24 cellular contexts compared by ENCODE assay signal in genomic region chr19:46834121-46834520, GRCh38.
"Had no signal": no experiment of that assay in that cellular context is flagged by ENCODE, and none has a peak within 500 bp of the region (broad histone marks: within the 10 kb centered on the region; RNA-seq: fewer than 3 reads in every experiment).

No MANE protein-coding gene starts in this region.

- H3K4me1 ChIP-seq: gastrocnemius medialis, psoas muscle, upper lobe of right lung, uterus had no signal

- H3K4me1 Mint-ChIP-seq: nephron; stimulated activated memory B cell treated with anti-CD40 and anti-IgM and Interleukin-4, amounts not matched to agents 10 μg/mL and 1 μg/mL and 100 μg/mL, for 72 hours had no signal

- H3K4me3 ChIP-seq: dorsolateral prefrontal cortex, gastrocnemius medialis, lung, mucosa of descending colon, ovary, psoas muscle, sigmoid colon, thoracic aorta, transverse colon, upper lobe of right lung, uterus had no signal

- H3K27me3 Mint-ChIP-seq: memory B cell; naive B cell; stimulated activated memory B cell treated with anti-CD40 and anti-IgM and Interleukin-4, amounts not matched to agents 10 μg/mL and 1 μg/mL and 100 μg/mL, for 72 hours had no signal

- H3K9me3 ChIP-seq: gastrocnemius medialis, mucosa of descending colon, ovary, psoas muscle, sigmoid colon, thoracic aorta, transverse colon, upper lobe of right lung, uterus had no signal

- H3K27me3 ChIP-seq: dorsolateral prefrontal cortex, gastrocnemius medialis, ovary, sigmoid colon, transverse colon, upper lobe of right lung, uterus had no signal

- H3K27ac ChIP-seq: dorsolateral prefrontal cortex, gastrocnemius medialis, ovary, psoas muscle, sigmoid colon, thoracic aorta, transverse colon, upper lobe of right lung, uterus had no signal

- H3K9me3 Mint-ChIP-seq: memory B cell, naive B cell had no signal

- DNase-seq: cortex of kidney; dorsolateral prefrontal cortex; effector CD4-positive, alpha-beta T cell; foreskin fibroblast; gastrocnemius medialis; head of caudate nucleus; mucosa of descending colon; naive B cell; nucleus accumbens; ovary; posterior cingulate gyrus; psoas muscle; sigmoid colon; stimulated activated CD4-positive, alpha-beta T cell treated with anti-CD3 and anti-CD28 coated beads, Interleukin-4, amount 100 ng/mL, for 4 hours; stimulated activated naive CD8-positive, alpha-beta T cell treated with anti-CD3 and anti-CD28 coated beads, Interleukin-15, Interleukin-2, amounts not matched to agents 100 U/mL and 50 U/mL, for 24 hours; transverse colon; upper lobe of right lung; uterus had no signal

- H3K27ac Mint-ChIP-seq: memory B cell; mesothelial cell of epicardium; nephron; stimulated activated memory B cell treated with anti-CD40 and anti-IgM and Interleukin-4, amounts not matched to agents 10 μg/mL and 1 μg/mL and 100 μg/mL, for 72 hours had no signal

- H3K4me3 Mint-ChIP-seq: memory B cell; mesothelial cell of epicardium; naive B cell; nephron; stimulated activated memory B cell treated with anti-CD40 and anti-IgM and Interleukin-4, amounts not matched to agents 10 μg/mL and 1 μg/mL and 100 μg/mL, for 72 hours had no signal

- H3K36me3 ChIP-seq: ovary, uterus had no signal
